13 cellular contexts compared by ENCODE assay signal in the genomic region with DNA sequence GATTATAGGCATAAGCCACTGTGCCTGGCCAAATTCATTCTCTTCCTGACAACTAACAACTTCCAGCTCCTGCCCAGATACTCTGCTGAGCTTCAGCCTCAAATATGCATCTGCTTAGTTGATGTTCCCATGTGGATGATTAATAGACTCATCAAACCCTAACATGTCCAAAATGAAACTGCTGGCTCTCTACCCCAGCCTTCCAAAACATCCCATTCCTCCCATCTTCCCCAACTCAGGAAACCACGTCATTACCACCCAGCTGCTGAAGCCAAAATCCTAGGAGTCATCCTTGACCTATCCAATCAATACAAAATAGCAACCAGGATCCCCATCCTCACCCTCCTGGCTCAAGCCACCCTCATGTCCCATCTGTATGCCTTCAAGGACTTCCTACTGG. TPM values are rescaled to one million over a fixed set of nuclear protein-coding genes. Genes with fewer than 3 reads are reported as not detected.
DNase-seq lines count a peak whose midpoint lies in the region; ATAC-seq, FAIRE-seq and TF ChIP-seq lines count a peak whose summit lies in the region.
"Had no signal": no experiment of that assay in that cellular context is flagged by ENCODE, and none has a peak within 500 bp of the region (broad histone marks: within the 10 kb centered on the region; RNA-seq: fewer than 3 reads in every experiment).

No MANE protein-coding gene starts in this region.

- whole genome bisulfite sequencing in suprapubic skin: 37% methylated on average over 1 of the region's 1 CpG

- peaks cover 7% of the 10 kb centered on the region for H3K9me3 Mint-ChIP-seq in MCF 10A (ENCODE audit: unreplicated experiment)
- H3K9me3 Mint-ChIP-seq in stimulated activated effector memory CD8-positive, alpha-beta T cell treated with anti-CD3 and anti-CD28 coated beads, Interleukin-12 subunit alpha, Interleukin-12 subunit beta, amount 100 ng/mL, for 72 hours: no peaks in the 10 kb centered on the region

- H3K4me3 Mint-ChIP-seq in MCF 10A (ENCODE audit: unreplicated experiment): no peak overlapping the region
- H3K4me3 Mint-ChIP-seq in stimulated activated effector memory CD8-positive, alpha-beta T cell treated with anti-CD3 and anti-CD28 coated beads, Interleukin-12 subunit alpha, Interleukin-12 subunit beta, amount 100 ng/mL, for 72 hours: no peak overlapping the region

- H3K36me3 ChIP-seq in breast epithelium (no peaks in the 10 kb centered on the region), endothelial cell of umbilical vein (ENCODE audit: control insufficient read depth in 2 of 2, extremely low read depth in 1 of 2, insufficient read depth in 2 of 2, low read length in 2 of 2) (no peaks in the 10 kb centered on the region), suprapubic skin (no peaks in the 10 kb centered on the region)
- H3K36me3 ChIP-seq: sigmoid colon, upper lobe of right lung had no signal

- no peaks in the 10 kb centered on the region for H3K36me3 Mint-ChIP-seq in MCF 10A (ENCODE audit: insufficient read depth, unreplicated experiment)
- peaks cover 85% of the 10 kb centered on the region for H3K36me3 Mint-ChIP-seq in stimulated activated effector memory CD8-positive, alpha-beta T cell treated with anti-CD3 and anti-CD28 coated beads, Interleukin-12 subunit alpha, Interleukin-12 subunit beta, amount 100 ng/mL, for 72 hours

- H3K27ac ChIP-seq in breast epithelium: no peak overlapping the region
- peak overlapping the region; percentile 93 for H3K27ac ChIP-seq in RWPE1
- peak overlapping the region; percentile 4 for H3K27ac ChIP-seq in endothelial cell of umbilical vein (ENCODE audit: insufficient read depth, low read depth, low read length)
- no peak overlapping the region for H3K27ac ChIP-seq in suprapubic skin
- H3K27ac ChIP-seq: sigmoid colon, upper lobe of right lung had no signal

- H3K4me2 ChIP-seq in endothelial cell of umbilical vein (ENCODE audit: insufficient read depth, low read length): no peak overlapping the region

- H3K9me1 ChIP-seq in endothelial cell of umbilical vein (replicated peaks; ENCODE audit: control insufficient read depth, extremely low read depth, insufficient read depth, low read length): no peaks in the 10 kb centered on the region

- no peak for TF ChIP-seq EP300 in suprapubic skin (IDR thresholded peaks at IDR 0.05)

- no peak for TF ChIP-seq POLR2A in breast epithelium (IDR thresholded peaks at IDR 0.05)
- no peak for TF ChIP-seq POLR2A in endothelial cell of umbilical vein (IDR thresholded peaks at IDR 0.05; ENCODE audit: low read depth, low read length)
- no peak for TF ChIP-seq POLR2A in suprapubic skin (IDR thresholded peaks at IDR 0.05)

- H3K27me3 Mint-ChIP-seq in MCF 10A (ENCODE audit: insufficient read depth, unreplicated experiment): peaks cover 7% of the 10 kb centered on the region

- peak overlapping the region; percentile 41 for H3K27ac Mint-ChIP-seq in MCF 10A (ENCODE audit: low read depth, unreplicated experiment)
- peak overlapping the region; percentile 74 for H3K27ac Mint-ChIP-seq in stimulated activated effector memory CD8-positive, alpha-beta T cell treated with anti-CD3 and anti-CD28 coated beads, Interleukin-12 subunit alpha, Interleukin-12 subunit beta, amount 100 ng/mL, for 72 hours

- ATAC-seq in stimulated activated effector memory CD8-positive, alpha-beta T cell treated with anti-CD3 and anti-CD28 coated beads, Interleukin-12 subunit alpha, Interleukin-12 subunit beta, amount 100 ng/mL, for 72 hours: no peak
- ATAC-seq in left colon: no peak
- ATAC-seq: upper lobe of right lung had no signal

- POLR2A ChIA-PET in MCF 10A (lab: Yijun Ruan, JAX): interaction anchor here (0.5 to 0.9 kb wide), 3 partner anchors 8 to 60 kb away, joined by 3 to 4 read pairs (median 3); no protein-coding TSS in a partner anchor
- POLR2A ChIA-PET in RWPE1 (lab: Yijun Ruan, JAX; ENCODE audit: low non-redundant PET): interaction anchor here (0.6 to 0.8 kb wide), 2 partner anchors 115 to 132 kb away, joined by 3 read pairs; a partner anchor contains a TSS
- POLR2A ChIA-PET in endothelial cell of umbilical vein (lab: Charles Lee): no interaction called here

- dilution Hi-C loops in endothelial cell of umbilical vein (cut with MboI; ENCODE audit: extremely low pct_ligation_motif_present, low sequenced_read_pairs): no loop called here

- DNase-seq in MCF 10A (ENCODE audit: unreplicated experiment) (peak; percentile 48), breast epithelium (ENCODE audit: low spot score in 2 of 2) (no peak), RWPE1 (ENCODE audit: low spot score) (peak; percentile 39), endothelial cell of umbilical vein (ENCODE audit: low read depth, low spot score) (no peak), NCI-H2227 treated with DMSO at 0.1 percent for 48 hours (lab: John Stamatoyannopoulos, UW) (no peak), left colon (no peak), suprapubic skin (ENCODE audit: low spot score in 2 of 2) (no peak)
- no peak for DNase-seq in stimulated activated effector memory CD8-positive, alpha-beta T cell treated with anti-CD3 and anti-CD28 coated beads, Interleukin-12 subunit alpha, Interleukin-12 subunit beta, amount 100 ng/mL, for 72 hours (ENCODE audit: low spot score in 2 of 2)
- DNase-seq: NCI-H2029 treated with DMSO at 0.1 percent for 48 hours, sigmoid colon, upper lobe of right lung had no signal

- H3K4me1 ChIP-seq in breast epithelium: no peaks in the 10 kb centered on the region
- peaks cover 29% of the 10 kb centered on the region for H3K4me1 ChIP-seq in endothelial cell of umbilical vein (ENCODE audit: control insufficient read depth, extremely low read depth, insufficient read depth, low read length)
- peaks cover 3% of the 10 kb centered on the region for H3K4me1 ChIP-seq in suprapubic skin
- H3K4me1 ChIP-seq: upper lobe of right lung had no signal

- H3K4me3 ChIP-seq in breast epithelium (no peak overlapping the region), endothelial cell of umbilical vein (replicated peaks in 1 of 3; ENCODE audit: insufficient read depth in 1 of 3, low read depth in 1 of 3, low read length in 3 of 3) (no peak overlapping the region), suprapubic skin (no peak overlapping the region)
- H3K4me3 ChIP-seq: sigmoid colon, upper lobe of right lung had no signal

- no peak overlapping the region for H2AFZ ChIP-seq in endothelial cell of umbilical vein (ENCODE audit: low read depth, low read length)

- H3K9me3 ChIP-seq in breast epithelium: no peaks in the 10 kb centered on the region
- H3K9me3 ChIP-seq in endothelial cell of umbilical vein (replicated peaks; ENCODE audit: control insufficient read depth, insufficient read depth, low read length): no peaks in the 10 kb centered on the region
- H3K9me3 ChIP-seq in suprapubic skin: no peaks in the 10 kb centered on the region
- H3K9me3 ChIP-seq: sigmoid colon, upper lobe of right lung had no signal

- CTCF ChIA-PET in MCF 10A (lab: Yijun Ruan, JAX) (interaction anchor here (0.6 to 4.5 kb wide), 12 partner anchors 9 to 329 kb away, joined by 3 to 35 read pairs (median 4); a partner anchor contains a TSS), RWPE1 (lab: Yijun Ruan, JAX) (interaction anchor here (0.6 to 0.8 kb wide), 4 partner anchors 66 to 308 kb away, joined by 3 to 5 read pairs (median 3); no protein-coding TSS in a partner anchor), endothelial cell of umbilical vein (lab: Charles Lee) (interaction anchor here (0.8 to 4.1 kb wide), 7 partner anchors 10 to 329 kb away, joined by 3 to 69 read pairs (median 4); a partner anchor contains a TSS)

- H3K27me3 ChIP-seq in breast epithelium (no peaks in the 10 kb centered on the region), endothelial cell of umbilical vein (ENCODE audit: control insufficient read depth in 2 of 2, insufficient read depth in 2 of 2, low read length in 2 of 2) (no peaks in the 10 kb centered on the region), suprapubic skin (peaks cover 3% of the 10 kb centered on the region)
- H3K27me3 ChIP-seq: upper lobe of right lung had no signal

- no peak for TF ChIP-seq CTCF in MCF 10A (IDR thresholded peaks at IDR 0.05; ENCODE audit: unreplicated experiment)
- no peak for TF ChIP-seq CTCF in breast epithelium (IDR thresholded peaks at IDR 0.05)
- no peak for TF ChIP-seq CTCF in RWPE1 (conservative IDR thresholded peaks at IDR 0.05; ENCODE audit: low read depth)
- TF ChIP-seq CTCF in endothelial cell of umbilical vein (IDR thresholded peaks at IDR 0.05; ENCODE audit: extremely low read depth in 1 of 2, insufficient read depth in 1 of 2, low read depth in 1 of 2, low read length in 2 of 2): no peak
- no peak for TF ChIP-seq CTCF in suprapubic skin (IDR thresholded peaks at IDR 0.05)

- H3K9ac ChIP-seq in endothelial cell of umbilical vein (replicated peaks; ENCODE audit: extremely low read depth, insufficient read depth, low read length): no peak overlapping the region

- H3K4me1 Mint-ChIP-seq in MCF 10A (ENCODE audit: insufficient read depth, unreplicated experiment): peaks cover 33% of the 10 kb centered on the region
- peaks cover 42% of the 10 kb centered on the region for H3K4me1 Mint-ChIP-seq in stimulated activated effector memory CD8-positive, alpha-beta T cell treated with anti-CD3 and anti-CD28 coated beads, Interleukin-12 subunit alpha, Interleukin-12 subunit beta, amount 100 ng/mL, for 72 hours

- FAIRE-seq in endothelial cell of umbilical vein (lab: Jason Lieb, UNC): peak; percentile 4
- FAIRE-seq: H54 had no signal

- intact Hi-C loops in MCF 10A (cut with micrococcal nuclease) (no loop called here), breast epithelium (cut with DNase I; ENCODE audit: low total_unique reads) (no loop called here), endothelial cell of umbilical vein (cut with micrococcal nuclease) (no loop called here), left colon (cut with DNase I, micrococcal nuclease) (no loop called here)

- no peaks in the 10 kb centered on the region for H4K20me1 ChIP-seq in endothelial cell of umbilical vein (replicated peaks; ENCODE audit: control insufficient read depth, extremely low read depth, insufficient read depth, low read length)

- BruUV-seq in MCF 10A (replicated peaks; lab: Mats Ljungman, UMichigan): TSS peak; percentile 31
- BruUV-seq in endothelial cell of umbilical vein (replicated peaks; lab: Mats Ljungman, UMichigan): no TSS peak

- H3K79me2 ChIP-seq in endothelial cell of umbilical vein (ENCODE audit: control insufficient read depth, insufficient read depth, low read length): no peaks in the 10 kb centered on the region

RNA-seq across cellular contexts. Expression of a gene that starts 20.9 kb away (rescaled TPM):
- 0.49 and 0.70 TPM in 2 replicates for total RNA-seq in MCF 10A (2022)
- total RNA-seq in breast epithelium: 1 to 10 TPM; 1.2 to 2.9 (median 1.6) TPM
- total RNA-seq in endothelial cell of umbilical vein: 3.2 and 4.0 TPM in 2 replicates
- polyA plus RNA-seq in endothelial cell of umbilical vein: 3.7 and 4.1 TPM in 2 replicates
- 1.2 and 1.7 TPM in 2 replicates for polyA plus RNA-seq in endothelial cell of umbilical vein (2011; cell fraction: cytosol; rRNA removed)
- 3.4 and 3.7 TPM in 2 replicates for polyA plus RNA-seq in endothelial cell of umbilical vein (2011; cell fraction: nucleus; rRNA removed)
- 2.0 and 2.8 TPM in 2 replicates for polyA plus RNA-seq in endothelial cell of umbilical vein (2012)
- 1.2 and 2.5 TPM in 2 replicates for polyA minus RNA-seq in endothelial cell of umbilical vein
- polyA minus RNA-seq in endothelial cell of umbilical vein (2011; cell fraction: cytosol; rRNA and poly(A)+ RNA removed): not detected
- 0.87 and 4.2 TPM in 2 replicates for polyA minus RNA-seq in endothelial cell of umbilical vein (2011; cell fraction: nucleus; rRNA and poly(A)+ RNA removed)
- total RNA-seq in left colon: 1 to 10 TPM; 1.5 to 3.8 TPM
- total RNA-seq in suprapubic skin: 100 to 1,000 TPM in 1 of 4 donors, under 1 TPM in 3; 0.55 to 244 (median 0.71) TPM

RNA-seq across cellular contexts. Expression of a gene that starts 35.4 kb away (rescaled TPM):
- total RNA-seq in MCF 10A (2022) (12.2 and 13.5 TPM in 2 replicates), breast epithelium (10 to 100 TPM; 13.8 to 19.2 (median 15.1) TPM), endothelial cell of umbilical vein (14.0 and 15.3 TPM in 2 replicates), left colon (10 to 100 TPM; 11.0 to 14.0 TPM), suprapubic skin (10 to 100 TPM; 31.1 to 42.9 (median 33.5) TPM)
- polyA plus RNA-seq in endothelial cell of umbilical vein: 13.6 and 20.3 TPM in 2 replicates
- 6.8 and 7.7 TPM in 2 replicates for polyA plus RNA-seq in endothelial cell of umbilical vein (2011; cell fraction: cytosol; rRNA removed)
- 7.2 and 7.8 TPM in 2 replicates for polyA plus RNA-seq in endothelial cell of umbilical vein (2011; cell fraction: nucleus; rRNA removed)
- 6.9 and 9.4 TPM in 2 replicates for polyA plus RNA-seq in endothelial cell of umbilical vein (2012)
- polyA minus RNA-seq in endothelial cell of umbilical vein: 19.3 and 21.3 TPM in 2 replicates
- 15.4 TPM for polyA minus RNA-seq in endothelial cell of umbilical vein (2011; cell fraction: cytosol; rRNA and poly(A)+ RNA removed)
- polyA minus RNA-seq in endothelial cell of umbilical vein (2011; cell fraction: nucleus; rRNA and poly(A)+ RNA removed): 9.0 and 10.7 TPM in 2 replicates

RNA-seq across cellular contexts. Expression of a gene that starts 41.4 kb away (rescaled TPM):
- total RNA-seq in MCF 10A (2022) (1.6 and 1.8 TPM in 2 replicates), breast epithelium (1 to 10 TPM in 2 of 3 donors, not detected in 1; 1.6 to 1.9 TPM), endothelial cell of umbilical vein (0.53 and 2.2 TPM in 2 replicates), left colon (1 to 10 TPM; 1.0 to 2.6 TPM), suprapubic skin (1 to 10 TPM in 3 of 4 donors, under 1 TPM in 1; 0.68 to 2.3 (median 1.1) TPM)
- polyA plus RNA-seq in endothelial cell of umbilical vein: 0.80 and 1.0 TPM in 2 replicates
- polyA plus RNA-seq in endothelial cell of umbilical vein (2011; cell fraction: cytosol; rRNA removed): 0.72 and 0.97 TPM in 2 replicates
- 1.8 and 2.9 TPM in 2 replicates for polyA plus RNA-seq in endothelial cell of umbilical vein (2011; cell fraction: nucleus; rRNA removed)
- 0.23 and 0.25 TPM in 2 replicates for polyA plus RNA-seq in endothelial cell of umbilical vein (2012)
- polyA minus RNA-seq in endothelial cell of umbilical vein: 0.49 and 1.3 TPM in 2 replicates
- not detected for polyA minus RNA-seq in endothelial cell of umbilical vein (2011; cell fraction: cytosol; rRNA and poly(A)+ RNA removed)
- polyA minus RNA-seq in endothelial cell of umbilical vein (2011; cell fraction: nucleus; rRNA and poly(A)+ RNA removed): 0.63 and 1.1 TPM in 2 replicates
- total RNA-seq: dermis microvascular lymphatic vessel endothelial cell had no signal

Comparison
In these comparisons a context has a peak if more than half of its experiments do, and no peak if none do; other contexts are left out.
1. DNase-seq: peak in MCF 10A (single experiment) and RWPE1 (single experiment); none in breast epithelium (0 of 2), endothelial cell of umbilical vein (single experiment), stimulated activated effector memory CD8-positive, alpha-beta T cell treated with anti-CD3 and anti-CD28 coated beads, Interleukin-12 subunit alpha, Interleukin-12 subunit beta, amount 100 ng/mL, for 72 hours (0 of 2), NCI-H2227 treated with DMSO at 0.1 percent for 48 hours (single experiment), left colon (0 of 2) and suprapubic skin (0 of 2).
2. H3K27ac ChIP-seq: peak in RWPE1 (single experiment) and endothelial cell of umbilical vein (single experiment); none in breast epithelium (0 of 2) and suprapubic skin (single experiment).